ENCODE assay signal across 10 cellular contexts in genomic region chr1:167430134-167430848, GRCh38.
A peak's percentile ranks its signal among the peaks of the same experiment; 100 is the strongest.
DNase-seq lines count a peak whose midpoint lies in the region; ATAC-seq and TF ChIP-seq lines count a peak whose summit lies in the region.
"Had no signal": no experiment of that assay in that cellular context is flagged by ENCODE, and none has a peak within 500 bp of the region (broad histone marks: within the 10 kb centered on the region; RNA-seq: fewer than 3 reads in every experiment).

No MANE protein-coding gene starts in this region.

- no peak overlapping the region for H3K27ac ChIP-seq in vagina
- H3K27ac ChIP-seq: tibial artery had no signal

- H3K4me1 Mint-ChIP-seq in activated naive CD4-positive, alpha-beta T cell treated with anti-CD3 and anti-CD28 coated beads, Interleukin-2, amount 50 U/mL, for 24 hours, result peaks cover 66% of the 10 kb centered on the region
- H3K4me1 Mint-ChIP-seq in activated naive CD8-positive, alpha-beta T cell treated with anti-CD3 and anti-CD28 coated beads, Interleukin-2, amount 10 ng/mL, durations not matched to agents 7 days and 5 days, result peaks cover 17% of the 10 kb centered on the region
- H3K4me1 Mint-ChIP-seq in stimulated activated effector memory CD8-positive, alpha-beta T cell treated with anti-CD3 and anti-CD28 coated beads, Interleukin-12 subunit alpha, Interleukin-12 subunit beta, amount 100 ng/mL, for 72 hours, result peaks cover 77% of the 10 kb centered on the region
- no peaks in the 10 kb centered on the region for H3K4me1 Mint-ChIP-seq in chondrocyte (ENCODE audit: low read depth)

- H3K4me3 Mint-ChIP-seq in activated naive CD4-positive, alpha-beta T cell treated with anti-CD3 and anti-CD28 coated beads, Interleukin-2, amount 50 U/mL, for 24 hours, result no peak overlapping the region
- H3K4me3 Mint-ChIP-seq in activated naive CD8-positive, alpha-beta T cell treated with anti-CD3 and anti-CD28 coated beads, Interleukin-2, amount 10 ng/mL, durations not matched to agents 7 days and 5 days, result no peak overlapping the region
- peak overlapping the region; percentile 41 for H3K4me3 Mint-ChIP-seq in stimulated activated effector memory CD8-positive, alpha-beta T cell treated with anti-CD3 and anti-CD28 coated beads, Interleukin-12 subunit alpha, Interleukin-12 subunit beta, amount 100 ng/mL, for 72 hours
- no peak overlapping the region for H3K4me3 Mint-ChIP-seq in chondrocyte (ENCODE audit: unreplicated experiment)

- no peak for TF ChIP-seq CTCF in vagina (IDR thresholded peaks at IDR 0.05)
- TF ChIP-seq CTCF in chondrocyte (IDR thresholded peaks at IDR 0.05), result no peak

- POLR2A ChIA-PET in activated naive CD8-positive, alpha-beta T cell treated with anti-CD3 and anti-CD28 coated beads, Interleukin-2, amount 10 ng/mL, durations not matched to agents 7 days and 5 days (lab: Charles Lee), result interaction anchor here (0.5 kb wide), 1 partner anchor 1080 kb away, joined by 3 read pairs; no protein-coding TSS in a partner anchor

- no peaks in the 10 kb centered on the region for H3K9me3 ChIP-seq in vagina
- H3K9me3 ChIP-seq: tibial artery had no signal

- H3K36me3 Mint-ChIP-seq in activated naive CD4-positive, alpha-beta T cell treated with anti-CD3 and anti-CD28 coated beads, Interleukin-2, amount 50 U/mL, for 24 hours, result peaks cover 4% of the 10 kb centered on the region
- peaks cover 13% of the 10 kb centered on the region for H3K36me3 Mint-ChIP-seq in activated naive CD8-positive, alpha-beta T cell treated with anti-CD3 and anti-CD28 coated beads, Interleukin-2, amount 10 ng/mL, durations not matched to agents 7 days and 5 days
- H3K36me3 Mint-ChIP-seq in stimulated activated effector memory CD8-positive, alpha-beta T cell treated with anti-CD3 and anti-CD28 coated beads, Interleukin-12 subunit alpha, Interleukin-12 subunit beta, amount 100 ng/mL, for 72 hours, result peaks cover 84% of the 10 kb centered on the region
- no peaks in the 10 kb centered on the region for H3K36me3 Mint-ChIP-seq in chondrocyte (ENCODE audit: low read depth)

- no peak for DNase-seq in activated naive CD4-positive, alpha-beta T cell treated with anti-CD3 and anti-CD28 coated beads, Interleukin-2, amount 50 U/mL, for 16 hours
- no peak for DNase-seq in activated naive CD8-positive, alpha-beta T cell treated with anti-CD3 and anti-CD28 coated beads, Interleukin-2, amount 10 ng/mL, durations not matched to agents 7 days and 5 days
- DNase-seq in stimulated activated effector memory CD8-positive, alpha-beta T cell treated with anti-CD3 and anti-CD28 coated beads, Interleukin-12 subunit alpha, Interleukin-12 subunit beta, amount 100 ng/mL, for 72 hours (ENCODE audit: low spot score in 2 of 2), result peak in 1 of 2 donors; percentile 48
- DNase-seq in vagina (ENCODE audit: extremely low spot score in 2 of 2) (no peak), chondrocyte (ENCODE audit: low spot score) (no peak), MV-4-11 (lab: John Stamatoyannopoulos, UW) (no peak)
- DNase-seq: NCI-H1417 treated with DMSO at 0.1 percent for 48 hours, tibial artery had no signal

- no peaks in the 10 kb centered on the region for H3K27me3 Mint-ChIP-seq in activated naive CD4-positive, alpha-beta T cell treated with anti-CD3 and anti-CD28 coated beads, Interleukin-2, amount 50 U/mL, for 24 hours
- H3K27me3 Mint-ChIP-seq in activated naive CD8-positive, alpha-beta T cell treated with anti-CD3 and anti-CD28 coated beads, Interleukin-2, amount 10 ng/mL, durations not matched to agents 7 days and 5 days, result no peaks in the 10 kb centered on the region
- no peaks in the 10 kb centered on the region for H3K27me3 Mint-ChIP-seq in chondrocyte (ENCODE audit: low read depth)

- H3K27ac Mint-ChIP-seq in activated naive CD4-positive, alpha-beta T cell treated with anti-CD3 and anti-CD28 coated beads, Interleukin-2, amount 50 U/mL, for 24 hours, result peak overlapping the region; percentile 85
- peak overlapping the region; percentile 56 for H3K27ac Mint-ChIP-seq in activated naive CD8-positive, alpha-beta T cell treated with anti-CD3 and anti-CD28 coated beads, Interleukin-2, amount 10 ng/mL, durations not matched to agents 7 days and 5 days
- H3K27ac Mint-ChIP-seq in stimulated activated effector memory CD8-positive, alpha-beta T cell treated with anti-CD3 and anti-CD28 coated beads, Interleukin-12 subunit alpha, Interleukin-12 subunit beta, amount 100 ng/mL, for 72 hours, result peak overlapping the region; percentile 94
- no peak overlapping the region for H3K27ac Mint-ChIP-seq in chondrocyte (ENCODE audit: unreplicated experiment)

- ATAC-seq in HG03066 (IDR thresholded peaks at IDR 0.05; ENCODE audit: low read depth, unreplicated experiment), result peak; percentile 52
- no peak for ATAC-seq in activated naive CD8-positive, alpha-beta T cell treated with anti-CD3 and anti-CD28 coated beads, Interleukin-2, amount 10 ng/mL, durations not matched to agents 7 days and 5 days (ENCODE audit: low read depth)
- no peak for ATAC-seq in stimulated activated effector memory CD8-positive, alpha-beta T cell treated with anti-CD3 and anti-CD28 coated beads, Interleukin-12 subunit alpha, Interleukin-12 subunit beta, amount 100 ng/mL, for 72 hours

- H3K4me3 ChIP-seq in vagina, result no peak overlapping the region
- H3K4me3 ChIP-seq: tibial artery had no signal

- TF ChIP-seq POLR2A in vagina (IDR thresholded peaks at IDR 0.05), result no peak

- intact Hi-C loops in vagina (cut with DNase I), result no loop called here

- H3K9me3 Mint-ChIP-seq in activated naive CD4-positive, alpha-beta T cell treated with anti-CD3 and anti-CD28 coated beads, Interleukin-2, amount 50 U/mL, for 24 hours, result no peaks in the 10 kb centered on the region
- H3K9me3 Mint-ChIP-seq in activated naive CD8-positive, alpha-beta T cell treated with anti-CD3 and anti-CD28 coated beads, Interleukin-2, amount 10 ng/mL, durations not matched to agents 7 days and 5 days, result no peaks in the 10 kb centered on the region
- no peaks in the 10 kb centered on the region for H3K9me3 Mint-ChIP-seq in stimulated activated effector memory CD8-positive, alpha-beta T cell treated with anti-CD3 and anti-CD28 coated beads, Interleukin-12 subunit alpha, Interleukin-12 subunit beta, amount 100 ng/mL, for 72 hours
- peaks cover under 1% of the 10 kb centered on the region for H3K9me3 Mint-ChIP-seq in chondrocyte (ENCODE audit: low read depth)

- H3K27me3 ChIP-seq in vagina, result no peaks in the 10 kb centered on the region
- H3K27me3 ChIP-seq: tibial artery had no signal

- peaks cover 11% of the 10 kb centered on the region for H3K4me1 ChIP-seq in vagina
- H3K4me1 ChIP-seq: tibial artery had no signal

- no peaks in the 10 kb centered on the region for H3K36me3 ChIP-seq in vagina
